1 cellular context compared by ENCODE assay signal in genomic region chr17:45175759-45176140, GRCh38.
TF ChIP-seq lines count a peak whose summit lies in the region.

No MANE protein-coding gene starts in this region.

TF ChIP-seq in A549, 52 proteins besides CTCF, POLR2A, EP300 and RAD21 (continued from another document):
- TF ChIP-seq BCL3 (IDR thresholded peaks at IDR 0.05) (no peak), JUN (IDR thresholded peaks at IDR 0.05) (no peak)
